Comparison of ENCODE assay signal across 8 cellular contexts in genomic region chr2:210199186-210199765, GRCh38. TPM values are rescaled to one million over a fixed set of nuclear protein-coding genes. Genes with fewer than 3 reads are reported as not detected.
DNase-seq lines count a peak whose midpoint lies in the region; ATAC-seq and TF ChIP-seq lines count a peak whose summit lies in the region.

No MANE protein-coding gene starts in this region.

- peak; percentile 37 for ATAC-seq in HG02678 (IDR thresholded peaks at IDR 0.05; ENCODE audit: unreplicated experiment)

- no peak overlapping the region for H3K4me3 ChIP-seq in esophagus muscularis mucosa

- DNase-seq in NCI-H2196 (lab: John Stamatoyannopoulos, UW; ENCODE audit: unreplicated experiment) = peak; percentile 23
- no peak for DNase-seq in NCI-H2196 treated with DMSO at 0.1 percent for 48 hours (lab: John Stamatoyannopoulos, UW; ENCODE audit: unreplicated experiment)
- DNase-seq in OCI-M1 (lab: John Stamatoyannopoulos, UW) = peak; percentile 45
- no peak for DNase-seq in esophagus muscularis mucosa (ENCODE audit: extremely low spot score)
- peak; percentile 65 for DNase-seq in renal cortical epithelial cell (ENCODE audit: low read depth)
- no peak for DNase-seq in stimulated activated CD4-positive, alpha-beta T cell treated with anti-CD3 and anti-CD28 coated beads, Interleukin-2, amount 100 ng/mL, for 48 hours
- no peak for DNase-seq in activated CD4-positive, alpha-beta memory T cell treated with anti-CD3 and anti-CD28 coated beads, Interleukin-2, amount 10 ng/mL, durations not matched to agents 7 days and 5 days

- no peak overlapping the region for H3K27ac ChIP-seq in esophagus muscularis mucosa (replicated peaks in 1 of 4)

- H3K9me3 ChIP-seq in esophagus muscularis mucosa = no peaks in the 10 kb centered on the region

- peak; percentile 59 to 78 (median 69) for TF ChIP-seq CTCF in esophagus muscularis mucosa (IDR thresholded peaks at IDR 0.05)

- H3K4me1 ChIP-seq in esophagus muscularis mucosa = peaks cover 0 to 14% (median 5%) of the 10 kb centered on the region in 4 donors

- H3K4me3 Mint-ChIP-seq in activated CD4-positive, alpha-beta memory T cell treated with anti-CD3 and anti-CD28 coated beads, Interleukin-2, amount 10 ng/mL, durations not matched to agents 7 days and 5 days = no peak overlapping the region

- no peaks in the 10 kb centered on the region for H3K9me3 Mint-ChIP-seq in activated CD4-positive, alpha-beta memory T cell treated with anti-CD3 and anti-CD28 coated beads, Interleukin-2, amount 10 ng/mL, durations not matched to agents 7 days and 5 days

- H3K36me3 ChIP-seq in esophagus muscularis mucosa = no peaks in the 10 kb centered on the region

- H3K4me1 Mint-ChIP-seq in activated CD4-positive, alpha-beta memory T cell treated with anti-CD3 and anti-CD28 coated beads, Interleukin-2, amount 10 ng/mL, durations not matched to agents 7 days and 5 days = no peaks in the 10 kb centered on the region

- CTCF ChIA-PET in activated CD4-positive, alpha-beta memory T cell treated with anti-CD3 and anti-CD28 coated beads, Interleukin-2, amount 10 ng/mL, durations not matched to agents 7 days and 5 days (lab: Charles Lee) = interaction anchor here (0.7 to 1.9 kb wide), 17 partner anchors 8 to 865 kb away, joined by 3 to 14 read pairs (median 3); no protein-coding TSS in a partner anchor

- no peak for TF ChIP-seq EP300 in esophagus muscularis mucosa (IDR thresholded peaks at IDR 0.05)

- no peak overlapping the region for H3K27ac Mint-ChIP-seq in activated CD4-positive, alpha-beta memory T cell treated with anti-CD3 and anti-CD28 coated beads, Interleukin-2, amount 10 ng/mL, durations not matched to agents 7 days and 5 days

- H3K27me3 ChIP-seq in esophagus muscularis mucosa = peaks cover 0 to 6% (median 0%) of the 10 kb centered on the region in 4 donors

- no peaks in the 10 kb centered on the region for H3K36me3 Mint-ChIP-seq in activated CD4-positive, alpha-beta memory T cell treated with anti-CD3 and anti-CD28 coated beads, Interleukin-2, amount 10 ng/mL, durations not matched to agents 7 days and 5 days (ENCODE audit: low read depth)

- POLR2A ChIA-PET in activated CD4-positive, alpha-beta memory T cell treated with anti-CD3 and anti-CD28 coated beads, Interleukin-2, amount 10 ng/mL, durations not matched to agents 7 days and 5 days (lab: Charles Lee) = no interaction called here

- peaks cover 18% of the 10 kb centered on the region for H3K27me3 Mint-ChIP-seq in activated CD4-positive, alpha-beta memory T cell treated with anti-CD3 and anti-CD28 coated beads, Interleukin-2, amount 10 ng/mL, durations not matched to agents 7 days and 5 days

- TF ChIP-seq POLR2A in esophagus muscularis mucosa (IDR thresholded peaks at IDR 0.05; ENCODE audit: low read depth) = no peak

- intact Hi-C loops in esophagus muscularis mucosa (cut with DNase I) = no loop called here

RNA-seq across cellular contexts. Expression of gene ACADL, which starts 26.0 kb away (rescaled TPM):
- total RNA-seq in esophagus muscularis mucosa (1 to 10 TPM; 1.3 to 2.1 (median 1.7) TPM), renal cortical epithelial cell (0.17 and 3.8 TPM in 2 replicates)
- not detected for total RNA-seq in activated CD4-positive, alpha-beta memory T cell treated with anti-CD3 and anti-CD28 coated beads, Interleukin-2, amount 10 ng/mL, durations not matched to agents 7 days and 5 days

RNA-seq across cellular contexts. Expression of gene KANSL1L, which starts 28.1 kb away (rescaled TPM):
- total RNA-seq in esophagus muscularis mucosa (10 to 100 TPM; 25.1 to 41.5 (median 30.0) TPM), renal cortical epithelial cell (22.4 and 67.1 TPM in 2 replicates)
- total RNA-seq in activated CD4-positive, alpha-beta memory T cell treated with anti-CD3 and anti-CD28 coated beads, Interleukin-2, amount 10 ng/mL, durations not matched to agents 7 days and 5 days = 1 to 10 TPM; 4.6 to 6.3 TPM

Comparison
In these comparisons a context has a peak if more than half of its experiments do, and no peak if none do; other contexts are left out.
1. DNase-seq: peak in NCI-H2196 (single experiment), OCI-M1 (single experiment) and renal cortical epithelial cell (single experiment); none in NCI-H2196 treated with DMSO at 0.1 percent for 48 hours (single experiment), esophagus muscularis mucosa (single experiment), stimulated activated CD4-positive, alpha-beta T cell treated with anti-CD3 and anti-CD28 coated beads, Interleukin-2, amount 100 ng/mL, for 48 hours (0 of 2) and activated CD4-positive, alpha-beta memory T cell treated with anti-CD3 and anti-CD28 coated beads, Interleukin-2, amount 10 ng/mL, durations not matched to agents 7 days and 5 days (single experiment).